ENCODE assay signal across 13 cellular contexts in the genomic region with DNA sequence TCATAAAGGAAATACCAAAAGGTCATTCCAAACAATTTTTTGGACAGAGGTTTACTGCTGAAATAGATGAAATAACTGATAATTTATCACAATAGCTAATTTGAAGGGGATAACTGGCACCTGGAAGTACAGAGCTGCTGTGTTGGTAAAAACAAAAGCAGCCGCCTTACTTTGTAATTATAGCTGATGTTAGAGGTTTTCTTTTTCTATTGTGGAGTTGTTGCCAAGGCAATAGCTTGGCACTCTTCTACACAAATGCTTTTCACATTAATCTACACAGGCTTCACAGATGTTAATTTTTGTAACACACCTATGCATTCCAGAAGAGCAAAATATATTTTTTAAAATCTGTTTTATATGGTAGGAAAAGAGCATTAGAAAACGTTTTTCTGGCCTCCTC. TPM values are rescaled to one million over a fixed set of nuclear protein-coding genes. Genes with fewer than 3 reads are reported as not detected.
"Had no signal": no experiment of that assay in that cellular context is flagged by ENCODE, and none has a peak within 500 bp of the region (broad histone marks: within the 10 kb centered on the region; RNA-seq: fewer than 3 reads in every experiment).

No MANE protein-coding gene starts in this region.

- H3K4me1 ChIP-seq: breast epithelium had no signal

- H3K36me3 ChIP-seq: breast epithelium, suprapubic skin, upper lobe of left lung had no signal

- H3K4me3 ChIP-seq: breast epithelium, psoas muscle, suprapubic skin, upper lobe of left lung had no signal

- H3K27ac ChIP-seq: psoas muscle, suprapubic skin, upper lobe of left lung had no signal

- H3K9me3 ChIP-seq: breast epithelium, psoas muscle, suprapubic skin, upper lobe of left lung had no signal

- DNase-seq: activated CD4-positive, alpha-beta T cell treated with anti-CD3 and anti-CD28 coated beads, Interleukin-2, amount 50 U/mL, for 4 hours; activated CD4-positive, CD25-positive, alpha-beta regulatory T cell treated with anti-CD3 and anti-CD28 coated beads, Interleukin-2, amount 50 U/mL, for 72 hours; activated effector memory CD4-positive, alpha-beta T cell treated with anti-CD3 and anti-CD28 coated beads, Interleukin-2, amount 50 U/mL, for 16 hours; activated T-cell treated with anti-CD3 and anti-CD28 coated beads, Interleukin-2, amount 50 U/mL, for 4 hours; foreskin melanocyte; naive thymus-derived CD4-positive, alpha-beta T cell; psoas muscle; stimulated activated CD4-positive, alpha-beta T cell treated with anti-CD3 and anti-CD28 coated beads, Interleukin-12 subunit alpha, Interleukin-12 subunit beta, amount 100 ng/mL, for 4 hours; stimulated activated naive CD4-positive, alpha-beta T cell treated with Interleukin-2 at 50 U/mL for 16 hours; SW 1271; upper lobe of left lung had no signal

- H3K27me3 ChIP-seq: breast epithelium, suprapubic skin, upper lobe of left lung had no signal

RNA-seq across cellular contexts. Expression of a gene that starts 57.1 kb away (rescaled TPM):
- polyA plus RNA-seq: naive thymus-derived CD4-positive, alpha-beta T cell had no signal
